Comparison of ENCODE assay signal across 8 cellular contexts in genomic region chr3:10883478-10884234, GRCh38.
DNase-seq lines count a peak whose midpoint lies in the region; TF ChIP-seq lines count a peak whose summit lies in the region.

No MANE protein-coding gene starts in this region.

- no peak overlapping the region for H3K4me3 ChIP-seq in coronary artery

- H3K27ac ChIP-seq in coronary artery: no peak overlapping the region

- TF ChIP-seq CTCF in GM12872 (IDR thresholded peaks at IDR 0.05; ENCODE audit: insufficient read depth, low read depth, low read length) (peak; percentile 48), coronary artery (IDR thresholded peaks at IDR 0.05) (no peak)

- DNase-seq in A172 (ENCODE audit: low spot score) (peak; percentile 7), RPMI7951 (ENCODE audit: low read depth) (peak; percentile 11), glomerular visceral epithelial cell (ENCODE audit: extremely low spot score) (peak; percentile 2), NCI-H187 (lab: John Stamatoyannopoulos, UW) (no peak), coronary artery (ENCODE audit: low spot score) (no peak), DMS79 (lab: John Stamatoyannopoulos, UW) (no peak), HK-2 (ENCODE audit: unreplicated experiment) (no peak)

Comparison
In these comparisons a context has a peak if more than half of its experiments do, and no peak if none do; other contexts are left out.
1. DNase-seq: peak in A172 (single experiment), RPMI7951 (single experiment) and glomerular visceral epithelial cell (single experiment); none in NCI-H187 (0 of 2), coronary artery (single experiment), DMS79 (single experiment) and HK-2 (single experiment).